In genomic region chr2:115484983-115485382, GRCh38 we compare ENCODE assay signal across 31 cellular contexts.
"Had no signal": no experiment of that assay in that cellular context is flagged by ENCODE, and none has a peak within 500 bp of the region (broad histone marks: within the 10 kb centered on the region; RNA-seq: fewer than 3 reads in every experiment).

No MANE protein-coding gene starts in this region.

- H3K4me1 Mint-ChIP-seq: natural killer cell; neural progenitor cell; stimulated activated memory B cell treated with anti-CD40 and anti-IgM and Interleukin-4, amounts not matched to agents 10 μg/mL and 1 μg/mL and 100 μg/mL, for 72 hours; stimulated activated naive CD8-positive, alpha-beta T cell treated with anti-CD3 and anti-CD28 coated beads, Interleukin-15, amount 100 ng/mL, for 72 hours had no signal

- H3K4me3 Mint-ChIP-seq: natural killer cell; nephron; neural progenitor cell; stimulated activated memory B cell treated with anti-CD40 and anti-IgM and Interleukin-4, amounts not matched to agents 10 μg/mL and 1 μg/mL and 100 μg/mL, for 72 hours; stimulated activated naive CD8-positive, alpha-beta T cell treated with anti-CD3 and anti-CD28 coated beads, Interleukin-15, amount 100 ng/mL, for 72 hours; type B pancreatic cell had no signal

- H3K36me3 ChIP-seq: neural progenitor cell, ovary, spleen, suprapubic skin, tibial artery, transverse colon, upper lobe of right lung, uterus had no signal

- H2AFZ ChIP-seq: neural progenitor cell, parathyroid adenoma had no signal

- H3K27me3 Mint-ChIP-seq: progenitor cell of endocrine pancreas; stimulated activated memory B cell treated with anti-CD40 and anti-IgM and Interleukin-4, amounts not matched to agents 10 μg/mL and 1 μg/mL and 100 μg/mL, for 72 hours; stimulated activated naive CD8-positive, alpha-beta T cell treated with anti-CD3 and anti-CD28 coated beads, Interleukin-15, amount 100 ng/mL, for 72 hours; type B pancreatic cell had no signal

- ATAC-seq: natural killer cell; psoas muscle; right cardiac atrium; sciatic nerve; stimulated activated memory B cell treated with anti-CD40 and anti-IgM and Interleukin-4, amounts not matched to agents 10 μg/mL and 1 μg/mL and 100 μg/mL, for 72 hours; stimulated activated naive CD8-positive, alpha-beta T cell treated with anti-CD3 and anti-CD28 coated beads, Interleukin-15, amount 100 ng/mL, for 72 hours; stimulated activated naive CD8-positive, alpha-beta T cell treated with anti-CD3 and anti-CD28 coated beads, Interleukin-15, Interleukin-2, amounts not matched to agents 100 U/mL and 50 U/mL, for 24 hours; upper lobe of right lung had no signal

- H3K27ac Mint-ChIP-seq: natural killer cell; nephron; neural progenitor cell; progenitor cell of endocrine pancreas; stimulated activated memory B cell treated with anti-CD40 and anti-IgM and Interleukin-4, amounts not matched to agents 10 μg/mL and 1 μg/mL and 100 μg/mL, for 72 hours; stimulated activated naive CD8-positive, alpha-beta T cell treated with anti-CD3 and anti-CD28 coated beads, Interleukin-15, amount 100 ng/mL, for 72 hours; type B pancreatic cell had no signal

- H3K9me3 Mint-ChIP-seq: neural progenitor cell had no signal

- H3K9me3 ChIP-seq: ovary, psoas muscle, suprapubic skin, testis, tibial artery, transverse colon, upper lobe of right lung, uterus had no signal

- H3K9ac ChIP-seq: neural progenitor cell, parathyroid adenoma had no signal

- DNase-seq: natural killer cell; occipital lobe; ovary; posterior cingulate gyrus; psoas muscle; right cardiac atrium; spleen; stimulated activated CD4-positive, alpha-beta T cell treated with anti-CD3 and anti-CD28 coated beads, Interleukin-12 subunit alpha, Interleukin-12 subunit beta, amount 100 ng/mL, for 4 hours; stimulated activated CD4-positive, alpha-beta T cell treated with anti-CD3 and anti-CD28 coated beads, Interleukin-1b, Interleukin-23, amount 100 ng/mL, for 48 hours; stimulated activated CD4-positive, alpha-beta T cell treated with anti-CD3 and anti-CD28 coated beads, Interleukin-4, amount 100 ng/mL, for 1 hour; stimulated activated CD4-positive, alpha-beta T cell treated with anti-CD3 and anti-CD28 coated beads, Interleukin-4, amount 100 ng/mL, for 4 hours; stimulated activated CD8-positive, alpha-beta memory T cell treated with anti-CD3 and anti-CD28 coated beads, Interleukin-4, amount 100 ng/mL, for 48 hours; stimulated activated naive CD4-positive, alpha-beta T cell; stimulated activated naive CD8-positive, alpha-beta T cell treated with anti-CD3 and anti-CD28 coated beads, Interleukin-15, amount 100 ng/mL, for 72 hours; stimulated activated naive CD8-positive, alpha-beta T cell treated with anti-CD3 and anti-CD28 coated beads, Interleukin-15, Interleukin-2, amounts not matched to agents 100 U/mL and 50 U/mL, for 24 hours; substantia nigra; testis; tibial artery; transverse colon; upper lobe of right lung; uterus had no signal

- H3K27ac ChIP-seq: neural progenitor cell, ovary, parathyroid adenoma, psoas muscle, skin epidermis, spleen, suprapubic skin, testis, tibial artery, transverse colon, upper lobe of right lung, uterus had no signal

- H3K4me2 ChIP-seq: neural progenitor cell, smooth muscle cell had no signal

- H3K4me3 ChIP-seq: neural progenitor cell, ovary, psoas muscle, skin epidermis, smooth muscle cell, spleen, suprapubic skin, testis, tibial artery, transverse colon, upper lobe of right lung, uterus had no signal

- H3K36me3 Mint-ChIP-seq: neural progenitor cell; stimulated activated memory B cell treated with anti-CD40 and anti-IgM and Interleukin-4, amounts not matched to agents 10 μg/mL and 1 μg/mL and 100 μg/mL, for 72 hours; type B pancreatic cell had no signal

- H3K27me3 ChIP-seq: neural progenitor cell, ovary, spleen, suprapubic skin, testis, tibial artery, transverse colon, upper lobe of right lung, uterus had no signal

- H3K4me1 ChIP-seq: neural progenitor cell, parathyroid adenoma, psoas muscle, spleen, suprapubic skin, testis, tibial artery, transverse colon, upper lobe of right lung, uterus had no signal
